20 cellular contexts compared by ENCODE assay signal in the genomic region with DNA sequence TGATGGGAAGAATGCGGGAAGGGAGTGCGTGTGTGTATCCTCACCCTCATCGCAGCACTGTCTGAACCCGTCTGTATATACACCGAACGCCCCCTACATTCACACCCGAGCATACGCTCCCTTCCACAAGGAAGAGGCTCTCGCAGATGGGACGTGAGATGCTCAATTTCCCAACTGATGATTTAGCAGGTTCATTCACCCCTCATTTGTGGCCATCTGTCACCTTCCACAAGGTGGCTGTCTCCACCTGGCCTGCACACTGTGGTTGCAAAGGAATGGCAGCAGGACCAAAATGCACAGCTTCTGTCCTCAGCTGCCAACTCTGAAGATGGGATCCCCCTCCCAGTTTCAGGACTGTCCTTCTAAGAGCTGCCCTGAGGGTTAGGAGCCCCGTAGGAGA. TPM values are rescaled to one million over a fixed set of nuclear protein-coding genes. Genes with fewer than 3 reads are reported as not detected.
"Had no signal": no experiment of that assay in that cellular context is flagged by ENCODE, and none has a peak within 500 bp of the region (broad histone marks: within the 10 kb centered on the region; RNA-seq: fewer than 3 reads in every experiment).

No MANE protein-coding gene starts in this region.

- H3K4me1 ChIP-seq: breast epithelium, thyroid gland had no signal

- H3K27ac Mint-ChIP-seq: activated CD4-positive, alpha-beta memory T cell treated with anti-CD3 and anti-CD28 coated beads for 36 hours; activated naive CD4-positive, alpha-beta T cell treated with anti-CD3 and anti-CD28 coated beads for 36 hours; activated naive CD8-positive, alpha-beta T cell treated with anti-CD3 and anti-CD28 coated beads, Interleukin-2, amount 10 ng/mL, durations not matched to agents 7 days and 5 days; naive B cell had no signal

- H3K9me3 Mint-ChIP-seq: activated CD4-positive, alpha-beta memory T cell treated with anti-CD3 and anti-CD28 coated beads for 36 hours; activated naive CD4-positive, alpha-beta T cell treated with anti-CD3 and anti-CD28 coated beads for 36 hours; activated naive CD8-positive, alpha-beta T cell treated with anti-CD3 and anti-CD28 coated beads, Interleukin-2, amount 10 ng/mL, durations not matched to agents 7 days and 5 days; neural crest cell had no signal

- H3K9me3 ChIP-seq: breast epithelium, thyroid gland had no signal

- H3K27ac ChIP-seq: breast epithelium, thyroid gland had no signal

- H3K4me3 ChIP-seq: breast epithelium, lung, thyroid gland had no signal

- H3K4me3 Mint-ChIP-seq: activated CD4-positive, alpha-beta memory T cell treated with anti-CD3 and anti-CD28 coated beads for 36 hours; activated naive CD4-positive, alpha-beta T cell treated with anti-CD3 and anti-CD28 coated beads for 36 hours; activated naive CD8-positive, alpha-beta T cell treated with anti-CD3 and anti-CD28 coated beads, Interleukin-2, amount 10 ng/mL, durations not matched to agents 7 days and 5 days; naive B cell; neural crest cell had no signal

- DNase-seq: activated CD4-positive, alpha-beta memory T cell treated with anti-CD3 and anti-CD28 coated beads for 36 hours; activated CD4-positive, alpha-beta T cell treated with anti-CD3 and anti-CD28 coated beads for 48 hours; activated CD4-positive, CD25-positive, alpha-beta regulatory T cell; activated naive CD4-positive, alpha-beta T cell treated with anti-CD3 and anti-CD28 coated beads for 36 hours; activated naive CD8-positive, alpha-beta T cell treated with anti-CD3 and anti-CD28 coated beads, Interleukin-2, amount 10 ng/mL, durations not matched to agents 7 days and 5 days; activated T-cell treated with anti-CD3 and anti-CD28 coated beads, Interleukin-2, amount 50 U/mL, for 48 hours; amniotic stem cell; cerebellar nuclear complex; cortex of kidney; naive B cell; retina; stimulated activated CD4-positive, alpha-beta T cell treated with anti-CD3 and anti-CD28 coated beads, Interleukin-4, amount 100 ng/mL, for 24 hours; stimulated activated naive CD8-positive, alpha-beta T cell treated with anti-CD3 and anti-CD28 coated beads, Interleukin-15, Interleukin-2, amounts not matched to agents 100 U/mL and 50 U/mL, for 24 hours; T-helper 1 cell; thyroid gland had no signal

- H3K36me3 ChIP-seq: breast epithelium, thyroid gland had no signal

- H3K36me3 Mint-ChIP-seq: activated CD4-positive, alpha-beta memory T cell treated with anti-CD3 and anti-CD28 coated beads for 36 hours; activated naive CD8-positive, alpha-beta T cell treated with anti-CD3 and anti-CD28 coated beads, Interleukin-2, amount 10 ng/mL, durations not matched to agents 7 days and 5 days; naive B cell had no signal

- H3K4me1 Mint-ChIP-seq: activated naive CD8-positive, alpha-beta T cell treated with anti-CD3 and anti-CD28 coated beads, Interleukin-2, amount 10 ng/mL, durations not matched to agents 7 days and 5 days; naive B cell had no signal

RNA-seq across cellular contexts. Expression of gene SLC6A1, which starts 19.4 kb away (rescaled TPM):
- total RNA-seq: activated CD4-positive, alpha-beta memory T cell treated with anti-CD3 and anti-CD28 coated beads for 36 hours; activated naive CD4-positive, alpha-beta T cell treated with anti-CD3 and anti-CD28 coated beads for 36 hours; activated naive CD8-positive, alpha-beta T cell treated with anti-CD3 and anti-CD28 coated beads, Interleukin-2, amount 10 ng/mL, durations not matched to agents 7 days and 5 days; epithelial cell of proximal tubule; fibroblast of villous mesenchyme had no signal
